Comparison of ENCODE assay signal across 8 cellular contexts in genomic region chr3:51434746-51435323, GRCh38. TPM values are rescaled to one million over a fixed set of nuclear protein-coding genes. Genes with fewer than 3 reads are reported as not detected.
DNase-seq lines count a peak whose midpoint lies in the region; ATAC-seq and TF ChIP-seq lines count a peak whose summit lies in the region.

No MANE protein-coding gene starts in this region.

- peak; percentile 28 to 56 for DNase-seq in SHP77 (lab: John Stamatoyannopoulos, UW)
- no peak for DNase-seq in SHP77 treated with DMSO at 0.1 percent for 48 hours (lab: John Stamatoyannopoulos, UW)
- DNase-seq in LNCaP clone FGC (ENCODE audit: low read depth) = peak; percentile 66
- peak in 3 of 5 donors; percentile 19 to 58 (median 30) for DNase-seq in T-helper 1 cell
- DNase-seq in cerebellum (ENCODE audit: low spot score) = peak; percentile 79
- peak in 1 of 3 donors; percentile 56 for DNase-seq in right lobe of liver
- DNase-seq in stimulated activated CD8-positive, alpha-beta memory T cell treated with anti-CD3 and anti-CD28 coated beads, Interleukin-7, amount 100 ng/mL, for 1 hour (ENCODE audit: low read depth in 2 of 2) = peak; percentile 4 to 19

- peak; percentile 85 for TF ChIP-seq CTCF in LNCaP clone FGC (IDR thresholded peaks at IDR 0.05; ENCODE audit: control insufficient read depth, extremely low read depth, insufficient read depth)
- TF ChIP-seq CTCF in right lobe of liver (IDR thresholded peaks at IDR 0.05) = peak; percentile 36 to 79 (median 72)

- H3K27ac ChIP-seq in right lobe of liver = no peak overlapping the region

- TF ChIP-seq POLR2A in right lobe of liver (IDR thresholded peaks at IDR 0.05) = no peak

- H3K4me3 ChIP-seq in LNCaP clone FGC (ENCODE audit: low read depth, low read length) = no peak overlapping the region
- H3K4me3 ChIP-seq in right lobe of liver = no peak overlapping the region

- ATAC-seq in right lobe of liver = peak; percentile 93 to 98 (median 94)
- ATAC-seq in GM21447 (IDR thresholded peaks at IDR 0.05; ENCODE audit: unreplicated experiment) = no peak

- intact Hi-C loops in right lobe of liver (cut with DNase I) = no loop called here

- H3K9me3 ChIP-seq in right lobe of liver = no peaks in the 10 kb centered on the region

- H3K27me3 ChIP-seq in right lobe of liver = no peaks in the 10 kb centered on the region

- peaks cover 0 to 44% (median 3%) of the 10 kb centered on the region in 4 donors for H3K36me3 ChIP-seq in right lobe of liver

- H3K4me1 ChIP-seq in right lobe of liver = peaks cover 0 to 7% (median 0%) of the 10 kb centered on the region in 4 donors

RNA-seq across cellular contexts. Expression of gene RBM15B, which starts 43.8 kb away (rescaled TPM):
- 30.5 TPM for total RNA-seq in cerebellum
- total RNA-seq in right lobe of liver = 10 to 100 TPM in 2 of 6 experiments, 1 to 10 TPM in 4; 7.1 to 14.1 (median 9.4) TPM

RNA-seq across cellular contexts. Expression of gene MANF, which starts 49.7 kb away (rescaled TPM):
- total RNA-seq in cerebellum (19.3 TPM), right lobe of liver (100 to 1,000 TPM in 2 of 6 experiments, 10 to 100 TPM in 4; 60.9 to 128 (median 81.8) TPM)
